ENCODE assay signal across 18 cellular contexts in the genomic region with DNA sequence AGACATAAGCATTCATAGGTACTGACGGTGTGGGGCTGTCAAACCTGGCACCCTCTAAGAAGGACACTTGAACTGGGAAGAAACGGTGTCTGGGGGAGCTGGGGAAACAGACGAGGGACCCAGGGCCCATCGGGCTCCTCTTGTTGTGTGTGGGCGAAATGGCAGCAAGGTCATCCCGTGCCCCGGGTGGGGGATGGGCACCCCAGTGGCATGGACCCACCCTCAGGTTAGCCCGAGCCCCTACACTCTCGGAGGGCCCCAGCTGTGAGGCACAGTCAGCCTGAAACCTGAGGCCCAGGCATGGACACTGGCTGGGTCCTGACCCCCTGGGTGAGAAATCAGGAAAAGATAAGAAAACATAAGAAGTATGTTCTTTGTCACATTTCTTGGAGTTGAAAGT. TPM values are rescaled to one million over a fixed set of nuclear protein-coding genes. Genes with fewer than 3 reads are reported as not detected.
DNase-seq lines count a peak whose midpoint lies in the region; ATAC-seq, FAIRE-seq and TF ChIP-seq lines count a peak whose summit lies in the region.
"Had no signal": no experiment of that assay in that cellular context is flagged by ENCODE, and none has a peak within 500 bp of the region (broad histone marks: within the 10 kb centered on the region; RNA-seq: fewer than 3 reads in every experiment).

No MANE protein-coding gene starts in this region.

- H3K4me1 Mint-ChIP-seq in central memory CD8-positive, alpha-beta T cell, result peaks cover 12% of the 10 kb centered on the region
- H3K4me1 Mint-ChIP-seq: B cell had no signal

- H3K4me3 ChIP-seq in BLaER1 treated with 17β-estradiol and CSF1 and Interleukin-3, amounts not matched to agents 10 nM and 100 nM, result no peak overlapping the region
- H3K4me3 ChIP-seq in psoas muscle (no peak overlapping the region), colonic mucosa (no peak overlapping the region)
- H3K4me3 ChIP-seq: GM23248, HAP-1 had no signal

- 84 to 85% (median 85%) methylated on average over 7 to 9 of the region's 9 CpGs for WGBS in psoas muscle, 3 donors

- ATAC-seq in central memory CD8-positive, alpha-beta T cell (replicated peaks; ENCODE audit: extremely low read depth, poor library complexity, severe bottlenecking), result no peak
- ATAC-seq in psoas muscle (no peak), HG02798 (IDR thresholded peaks at IDR 0.05; ENCODE audit: poor library complexity, unreplicated experiment) (no peak), GM21825 (IDR thresholded peaks at IDR 0.05; ENCODE audit: unreplicated experiment) (no peak)

- peaks cover 18% of the 10 kb centered on the region for H3K36me3 Mint-ChIP-seq in central memory CD8-positive, alpha-beta T cell (ENCODE audit: insufficient read depth)

- H3K27ac ChIP-seq in BLaER1 treated with 17β-estradiol and CSF1 and Interleukin-3, amounts not matched to agents 10 nM and 100 nM, result peak overlapping the region in 9 of 11 experiments; percentile 18 to 96 (median 55); a peak in 18 of 22 replicates
- H3K27ac ChIP-seq in psoas muscle (peak overlapping the region; percentile 3), colonic mucosa (no peak overlapping the region)
- H3K27ac ChIP-seq: C4-2B, GM23248, HL-60 had no signal

- H3K4me2 ChIP-seq in BLaER1 treated with 17β-estradiol and CSF1 and Interleukin-3, amounts not matched to agents 10 nM and 100 nM, result peak overlapping the region in 8 of 11 experiments; percentile 44 to 95 (median 92); a peak in 12 of 22 replicates

- DNase-seq in central memory CD8-positive, alpha-beta T cell (ENCODE audit: low spot score in 2 of 2), result no peak
- DNase-seq in psoas muscle (no peak), urothelium cell line (ENCODE audit: low spot score) (no peak), colonic mucosa (no peak)
- DNase-seq: Caco-2; CD4-positive, alpha-beta T cell; GM23248 had no signal

- peaks cover 22 to 99% (median 50%) of the 10 kb centered on the region in 11 experiments; a peak in 18 of 22 replicates for H4K20me1 ChIP-seq in BLaER1 treated with 17β-estradiol and CSF1 and Interleukin-3, amounts not matched to agents 10 nM and 100 nM

- no peaks in the 10 kb centered on the region for H3K27me3 ChIP-seq in BLaER1 treated with 17β-estradiol and CSF1 and Interleukin-3, amounts not matched to agents 10 nM and 100 nM
- H3K27me3 ChIP-seq in psoas muscle (ENCODE audit: insufficient read depth in 3 of 3, low read length in 2 of 3) (no peaks in the 10 kb centered on the region), colonic mucosa (no peaks in the 10 kb centered on the region)

- H3K4me1 ChIP-seq in BLaER1 treated with 17β-estradiol and CSF1 and Interleukin-3, amounts not matched to agents 10 nM and 100 nM, result peaks cover 58 to 100% (median 99%) of the 10 kb centered on the region in 10 experiments
- H3K4me1 ChIP-seq in psoas muscle (peaks cover 32% of the 10 kb centered on the region), colonic mucosa (peaks cover 11% of the 10 kb centered on the region)
- H3K4me1 ChIP-seq: Caco-2, HAP-1 had no signal

- peaks cover 51 to 91% (median 75%) of the 10 kb centered on the region in 11 experiments for H3K36me3 ChIP-seq in BLaER1 treated with 17β-estradiol and CSF1 and Interleukin-3, amounts not matched to agents 10 nM and 100 nM
- H3K36me3 ChIP-seq in psoas muscle (ENCODE audit: insufficient read depth in 1 of 2, low read depth in 1 of 2) (peaks cover 13 to 99% of the 10 kb centered on the region in 2 donors), colonic mucosa (peaks cover 8% of the 10 kb centered on the region)
- H3K36me3 ChIP-seq: HAP-1 had no signal

- intact Hi-C loops in psoas muscle (cut with DNase I), result no loop called here
- intact Hi-C loops in colonic mucosa (cut with DNase I), result no loop called here

- no peaks in the 10 kb centered on the region for H3K9me3 ChIP-seq in BLaER1 treated with 17β-estradiol and CSF1 and Interleukin-3, amounts not matched to agents 10 nM and 100 nM (replicated peaks in 1 of 11)
- no peaks in the 10 kb centered on the region for H3K9me3 ChIP-seq in psoas muscle
- no peaks in the 10 kb centered on the region for H3K9me3 ChIP-seq in colonic mucosa
- H3K9me3 ChIP-seq: Caco-2, HAP-1 had no signal

- TF ChIP-seq CTCF in psoas muscle (IDR thresholded peaks at IDR 0.05), result no peak
- TF ChIP-seq CTCF in colonic mucosa (IDR thresholded peaks at IDR 0.05), result no peak

- H3K27me3 Mint-ChIP-seq in central memory CD8-positive, alpha-beta T cell, result no peaks in the 10 kb centered on the region
- H3K27me3 Mint-ChIP-seq: B cell; CD4-positive, alpha-beta T cell had no signal

- no peaks in the 10 kb centered on the region for H3K9me3 Mint-ChIP-seq in central memory CD8-positive, alpha-beta T cell
- H3K9me3 Mint-ChIP-seq: CD4-positive, alpha-beta T cell had no signal

- FAIRE-seq in urothelium cell line (lab: Jason Lieb, UNC), result peak; percentile 48
- FAIRE-seq: D721Med, G401.6, GM12891, GM19239 had no signal

- no peak overlapping the region for H3K4me3 Mint-ChIP-seq in central memory CD8-positive, alpha-beta T cell
- H3K4me3 Mint-ChIP-seq: B cell; CD4-positive, alpha-beta T cell had no signal

- peak overlapping the region; percentile 41 to 82 (median 55); a peak in 18 of 22 replicates for H3K9ac ChIP-seq in BLaER1 treated with 17β-estradiol and CSF1 and Interleukin-3, amounts not matched to agents 10 nM and 100 nM
- H3K9ac ChIP-seq in colonic mucosa (ENCODE audit: low read depth in 2 of 2, low read length in 2 of 2), result no peak overlapping the region
- H3K9ac ChIP-seq: GM23248 had no signal

- H3K27ac Mint-ChIP-seq in central memory CD8-positive, alpha-beta T cell (ENCODE audit: low read depth), result peak overlapping the region; percentile 19
- H3K27ac Mint-ChIP-seq: B cell; CD4-positive, alpha-beta T cell had no signal

RNA-seq across cellular contexts. Expression of gene MYO18A, which starts 57.1 kb away (rescaled TPM):
- total RNA-seq in psoas muscle (1,000 to 10,000 TPM in 2 of 4 donors, 100 to 1,000 TPM in 2; 770 to 1,274 (median 938) TPM), colonic mucosa (100 to 1,000 TPM in 1 of 2 donors, 10 to 100 TPM in 1; 63.3 to 112 TPM)
- 100 to 1,000 TPM; 142 to 538 (median 318) TPM for polyA plus RNA-seq in psoas muscle

Comparison
In these comparisons a context has a peak if more than half of its experiments do, and no peak if none do; other contexts are left out.
1. H3K9ac ChIP-seq: peak in BLaER1 treated with 17β-estradiol and CSF1 and Interleukin-3, amounts not matched to agents 10 nM and 100 nM (11 of 11); none in colonic mucosa (0 of 2).
2. RNA of gene MYO18A, which starts 57.1 kb away (total RNA-seq): 770 to 1,274 TPM in psoas muscle; 63.3 to 112 TPM in colonic mucosa; every median in the first group is over 4 times any median in the second.